ENCODE assay signal across 8 cellular contexts in genomic region chr18:12948055-12948804, GRCh38. TPM values are rescaled to one million over a fixed set of nuclear protein-coding genes. Genes with fewer than 3 reads are reported as not detected.
DNase-seq lines count a peak whose midpoint lies in the region; ATAC-seq, FAIRE-seq and TF ChIP-seq lines count a peak whose summit lies in the region.

No MANE protein-coding gene starts in this region.

- no peak for FAIRE-seq in D721Med (lab: Jason Lieb, UNC)

- no peaks in the 10 kb centered on the region for H3F3A ChIP-seq in OCI-LY1 (ENCODE audit: insufficient read depth, low read length)

- peak; percentile 70 for ATAC-seq in GM21423 (IDR thresholded peaks at IDR 0.05; ENCODE audit: unreplicated experiment)
- peak; percentile 79 for ATAC-seq in mucosa of descending colon

- peak overlapping the region; percentile 68 for H3K4me2 ChIP-seq in OCI-LY1 (ENCODE audit: low read length)

- peak; percentile 53 for DNase-seq in D721Med (ENCODE audit: insufficient read length, low spot score)
- DNase-seq in activated T-cell treated with anti-CD3 and anti-CD28 coated beads for 24 hours (ENCODE audit: low read depth): peak; percentile 97
- DNase-seq in epithelial cell of prostate (ENCODE audit: low read depth, low spot score): peak; percentile 62
- peak; percentile 95 to 98 (median 96) for DNase-seq in mucosa of descending colon
- DNase-seq in stimulated activated CD8-positive, alpha-beta memory T cell treated with anti-CD3 and anti-CD28 coated beads, Interleukin-2, amount 100 ng/mL, for 48 hours (ENCODE audit: low read depth in 2 of 2): peak; percentile 98

- H4K20me1 ChIP-seq in OCI-LY1 (ENCODE audit: insufficient read depth, low read length): no peaks in the 10 kb centered on the region

- H2AFZ ChIP-seq in OCI-LY1 (ENCODE audit: low read length): no peak overlapping the region

- H3K9me3 ChIP-seq in HUES48 (ENCODE audit: control insufficient read depth, insufficient read depth, low read length): no peaks in the 10 kb centered on the region
- no peaks in the 10 kb centered on the region for H3K9me3 ChIP-seq in OCI-LY1 (ENCODE audit: low read length)
- H3K9me3 ChIP-seq in mucosa of descending colon: no peaks in the 10 kb centered on the region

- peak overlapping the region; percentile 99 for H3K27ac ChIP-seq in HUES48 (ENCODE audit: low read depth, low read length)
- peak overlapping the region; percentile 82 for H3K27ac ChIP-seq in OCI-LY1 (ENCODE audit: low read depth, low read length, poor library complexity, severe bottlenecking)
- H3K27ac ChIP-seq in epithelial cell of prostate: peak overlapping the region; percentile 95

- H3K4me1 ChIP-seq in HUES48 (ENCODE audit: control insufficient read depth, insufficient read depth, low read length) (peaks cover 7% of the 10 kb centered on the region; the same call in 1 of the 2 replicates), OCI-LY1 (ENCODE audit: insufficient read depth, low read length, severe bottlenecking) (peaks cover 31% of the 10 kb centered on the region), mucosa of descending colon (ENCODE audit: low read depth) (peaks cover 9% of the 10 kb centered on the region)

- H3K27me3 ChIP-seq in HUES48 (ENCODE audit: control insufficient read depth, insufficient read depth, low read length) (no peaks in the 10 kb centered on the region), OCI-LY1 (ENCODE audit: insufficient read depth, low read length) (no peaks in the 10 kb centered on the region)

- H3K4me3 ChIP-seq in HUES48 (ENCODE audit: low read depth, low read length): peak overlapping the region; percentile 91
- H3K4me3 ChIP-seq in OCI-LY1 (ENCODE audit: low read depth, low read length, poor library complexity, severe bottlenecking): peak overlapping the region; percentile 63
- peak overlapping the region; percentile 46 for H3K4me3 ChIP-seq in mucosa of descending colon

- peaks cover 30% of the 10 kb centered on the region for H3K79me2 ChIP-seq in OCI-LY1 (ENCODE audit: insufficient read depth, low read length)

- peaks cover 16% of the 10 kb centered on the region for H3K36me3 ChIP-seq in HUES48 (ENCODE audit: control insufficient read depth, insufficient read depth, low read length)
- peaks cover 40% of the 10 kb centered on the region for H3K36me3 ChIP-seq in OCI-LY1 (ENCODE audit: insufficient read depth, low read length)
- H3K36me3 ChIP-seq in mucosa of descending colon (ENCODE audit: low read depth): no peaks in the 10 kb centered on the region

- TF ChIP-seq CTCF in D721Med (IDR thresholded peaks at IDR 0.05; ENCODE audit: insufficient read depth, missing control alignments): no peak
- TF ChIP-seq CTCF in OCI-LY1 (IDR thresholded peaks at IDR 0.05; ENCODE audit: low read length): no peak
- no peak for TF ChIP-seq CTCF in mucosa of descending colon (IDR thresholded peaks at IDR 0.05)

- intact Hi-C loops in mucosa of descending colon (cut with DNase I, micrococcal nuclease): no loop called here

- no peaks in the 10 kb centered on the region for H3K9me2 ChIP-seq in OCI-LY1 (ENCODE audit: low read depth, low read length)

- H3K9ac ChIP-seq in HUES48 (ENCODE audit: low read depth, low read length): peak overlapping the region; percentile 91
- peak overlapping the region; percentile 66 for H3K9ac ChIP-seq in OCI-LY1 (ENCODE audit: low read length)

RNA-seq across cellular contexts. Expression of gene SEH1L, which starts 0.4 kb away (rescaled TPM):
- total RNA-seq in mucosa of descending colon: 10 to 100 TPM; 33.7 to 36.7 (median 34.3) TPM

RNA-seq across cellular contexts. Expression of gene CEP192, which starts 42.9 kb away (rescaled TPM):
- total RNA-seq in mucosa of descending colon: 10 to 100 TPM; 22.6 to 33.6 (median 27.7) TPM

Comparison
In these comparisons a context has a peak if more than half of its experiments do, and no peak if none do; other contexts are left out.
1. Peak in every context shown above with its lines: DNase-seq, ATAC-seq, H3K4me3 ChIP-seq and H3K27ac ChIP-seq.